ENCODE assay signal across 11 cellular contexts in genomic region chr20:63851548-63851943, GRCh38. TPM values are rescaled to one million over a fixed set of nuclear protein-coding genes. Genes with fewer than 3 reads are reported as not detected.
DNase-seq lines count a peak whose midpoint lies in the region; ATAC-seq, FAIRE-seq and TF ChIP-seq lines count a peak whose summit lies in the region.
"Not testable (repeated sequence)": the region's sequence is repeated elsewhere in the genome, so short reads cannot be mapped to it uniquely, and the experiment has no call there.
"Had no signal": no experiment of that assay in that cellular context is flagged by ENCODE, and none has a peak within 500 bp of the region (broad histone marks: within the 10 kb centered on the region; RNA-seq: fewer than 3 reads in every experiment).

No MANE protein-coding gene starts in this region.

- not testable (repeated sequence) for H3K27ac ChIP-seq in BLaER1; KMS-11; HepG2 (ENCODE audit: extremely low read length, insufficient read depth, low read length)

- not testable (repeated sequence) for DNase-seq in activated CD4-positive, alpha-beta T cell treated with anti-CD3 and anti-CD28 coated beads, Interleukin-2, amount 10 ng/mL, durations not matched to agents 24 days and 14 days; MCF 10A (ENCODE audit: unreplicated experiment); HepG2 (ENCODE audit: low spot score)

- not testable (repeated sequence) for TF ChIP-seq POLR2A in HepG2 (IDR thresholded peaks at IDR 0.05; ENCODE audit: insufficient read depth in 1 of 2, low read depth in 2 of 2, low read length in 2 of 2)

- not testable (repeated sequence) for TF ChIP-seq RAD21 in HepG2 (CRISPR knock-in tag; IDR thresholded peaks at IDR 0.05)

- peaks cover 65% of the 10 kb centered on the region for H3K4me1 ChIP-seq in BLaER1
- peaks cover 38% of the 10 kb centered on the region for H3K4me1 ChIP-seq in KMS-11 (ENCODE audit: low read depth, poor library complexity, severe bottlenecking)
- H3K4me1 ChIP-seq in HepG2 (ENCODE audit: insufficient read depth, low read length): peaks cover 52% of the 10 kb centered on the region

- not testable (repeated sequence) for H3K27me3 ChIP-seq in BLaER1; KMS-11 (ENCODE audit: insufficient read depth, low read depth)
- H3K27me3 ChIP-seq in HepG2 (ENCODE audit: control insufficient read depth in 1 of 2, insufficient read depth in 2 of 2, low read length in 2 of 2): peaks cover 3 to 16% of the 10 kb centered on the region in 2 experiments; a peak in 4 of 5 replicates

- TF ChIP-seq CTCF in KMS-11 (conservative IDR thresholded peaks at IDR 0.05; ENCODE audit: low read depth, low read length); MCF 10A (IDR thresholded peaks at IDR 0.05; ENCODE audit: unreplicated experiment); HepG2 (CRISPR knock-in tag; IDR thresholded peaks at IDR 0.05): not testable (repeated sequence)

- not testable (repeated sequence) for TF ChIP-seq EP300 in HepG2 (IDR thresholded peaks at IDR 0.05; ENCODE audit: low read depth in 2 of 2, low read length in 2 of 2); HepG2 (CRISPR knock-in tag; IDR thresholded peaks at IDR 0.05; ENCODE audit: borderline replicate concordance)

- not testable (repeated sequence) for H3K36me3 ChIP-seq in BLaER1; KMS-11 (ENCODE audit: insufficient read depth); HepG2 (replicated peaks in 1 of 2; ENCODE audit: control insufficient read depth in 1 of 2, insufficient read depth in 2 of 2, low read length in 2 of 2)

- not testable (repeated sequence) for ATAC-seq in HepG2; stimulated activated memory B cell treated with anti-CD40 and anti-IgM and Interleukin-4, amounts not matched to agents 10 μg/mL and 1 μg/mL and 100 μg/mL, for 72 hours

- not testable (repeated sequence) for BruUV-seq in MCF 10A (replicated peaks; lab: Mats Ljungman, UMichigan); HepG2 (replicated peaks; lab: Mats Ljungman, UMichigan)

- not testable (repeated sequence) for H4K20me1 ChIP-seq in BLaER1; KMS-11 (ENCODE audit: insufficient read depth); HepG2 (ENCODE audit: insufficient read depth, low read length)

- POLR2A ChIA-PET in MCF 10A (lab: Yijun Ruan, JAX): interaction anchor here (0.7 to 2.4 kb wide), 3 partner anchors 13 to 152 kb away, joined by 3 to 13 read pairs (median 3); partner anchors contain the start of gene TPD52L2
- POLR2A ChIA-PET in HepG2 (lab: Yijun Ruan, JAX): interaction anchor here (0.7 kb wide), 1 partner anchor 14 kb away, joined by 3 read pairs; the partner anchor contains the start of gene TPD52L2

- not testable (repeated sequence) for H3K4me3 ChIP-seq in BLaER1; KMS-11 (IDR thresholded peaks at IDR 0.05; ENCODE audit: insufficient read depth, low read depth, low read length); HepG2 (replicated peaks in 1 of 3; ENCODE audit: insufficient read depth in 1 of 3, low read depth in 2 of 3, low read length in 3 of 3)

- peaks cover 13% of the 10 kb centered on the region for H3K4me1 Mint-ChIP-seq in activated CD4-positive, alpha-beta T cell treated with anti-CD3 and anti-CD28 coated beads, Interleukin-2, amount 10 ng/mL, durations not matched to agents 24 days and 14 days
- not testable (repeated sequence) for H3K4me1 Mint-ChIP-seq in MCF 10A (ENCODE audit: insufficient read depth, unreplicated experiment)
- H3K4me1 Mint-ChIP-seq in stimulated activated memory B cell treated with anti-CD40 and anti-IgM and Interleukin-4, amounts not matched to agents 10 μg/mL and 1 μg/mL and 100 μg/mL, for 72 hours: peaks cover 28% of the 10 kb centered on the region

- FAIRE-seq in HepG2 (lab: Jason Lieb, UNC): not testable (repeated sequence)

- not testable (repeated sequence) for H3K79me2 ChIP-seq in KMS-11 (ENCODE audit: insufficient read depth, low read depth); HepG2 (ENCODE audit: insufficient read depth, low read length)

- in situ Hi-C loops in HepG2 (cut with HindIII; ENCODE audit: extremely low pct_ligation_motif_present, low pct_unique_long_range_greater_than_20kb): not testable (repeated sequence)

- H3K9ac ChIP-seq in BLaER1; KMS-11; HepG2 (ENCODE audit: insufficient read depth, low read depth, low read length): not testable (repeated sequence)

- intact Hi-C loops in activated CD4-positive, alpha-beta T cell treated with anti-CD3 and anti-CD28 coated beads, Interleukin-2, amount 10 ng/mL, durations not matched to agents 24 days and 14 days (cut with micrococcal nuclease); MCF 10A (cut with micrococcal nuclease); HepG2 (cut with micrococcal nuclease; ENCODE audit: unreplicated experiment): not testable (repeated sequence)

- H3K9me3 Mint-ChIP-seq in activated CD4-positive, alpha-beta T cell treated with anti-CD3 and anti-CD28 coated beads, Interleukin-2, amount 10 ng/mL, durations not matched to agents 24 days and 14 days; MCF 10A (ENCODE audit: unreplicated experiment); stimulated activated memory B cell treated with anti-CD40 and anti-IgM and Interleukin-4, amounts not matched to agents 10 μg/mL and 1 μg/mL and 100 μg/mL, for 72 hours: not testable (repeated sequence)

- H3K4me2 ChIP-seq in BLaER1: peak overlapping the region; percentile 43; the same call in 1 of the 2 replicates
- peak overlapping the region; percentile 60 for H3K4me2 ChIP-seq in KMS-11
- H3K4me2 ChIP-seq in HepG2 (ENCODE audit: low read depth, low read length): not testable (repeated sequence)

- not testable (repeated sequence) for H3K36me3 Mint-ChIP-seq in activated CD4-positive, alpha-beta T cell treated with anti-CD3 and anti-CD28 coated beads, Interleukin-2, amount 10 ng/mL, durations not matched to agents 24 days and 14 days (ENCODE audit: low read depth); stimulated activated memory B cell treated with anti-CD40 and anti-IgM and Interleukin-4, amounts not matched to agents 10 μg/mL and 1 μg/mL and 100 μg/mL, for 72 hours
- peaks cover 12% of the 10 kb centered on the region for H3K36me3 Mint-ChIP-seq in MCF 10A (ENCODE audit: insufficient read depth, unreplicated experiment)

- H3K9me3 ChIP-seq in BLaER1; HepG2 (ENCODE audit: low read length): not testable (repeated sequence)

- not testable (repeated sequence) for H2AFZ ChIP-seq in KMS-11 (ENCODE audit: low read depth); HepG2 (ENCODE audit: low read length)

- CTCF ChIA-PET in MCF 10A (lab: Yijun Ruan, JAX): interaction anchor here (0.7 kb wide), 2 partner anchors 11 to 76 kb away, joined by 4 to 5 read pairs; no protein-coding TSS in a partner anchor
- CTCF ChIA-PET in HepG2 (lab: Yijun Ruan, JAX; ENCODE audit: low intra/inter-chr PET ratio, low total read pairs): not testable (repeated sequence)

- 57% methylated on average over 14 of the region's 14 CpGs for WGBS in HepG2 (ENCODE audit: low lambda C conversion rate)

- peak overlapping the region; percentile 9 for H3K27ac Mint-ChIP-seq in activated CD4-positive, alpha-beta T cell treated with anti-CD3 and anti-CD28 coated beads, Interleukin-2, amount 10 ng/mL, durations not matched to agents 24 days and 14 days
- H3K27ac Mint-ChIP-seq in MCF 10A (ENCODE audit: low read depth, unreplicated experiment): peak overlapping the region; percentile 24
- peak overlapping the region; percentile 59 for H3K27ac Mint-ChIP-seq in stimulated activated memory B cell treated with anti-CD40 and anti-IgM and Interleukin-4, amounts not matched to agents 10 μg/mL and 1 μg/mL and 100 μg/mL, for 72 hours

- H3K27me3 Mint-ChIP-seq in activated CD4-positive, alpha-beta T cell treated with anti-CD3 and anti-CD28 coated beads, Interleukin-2, amount 10 ng/mL, durations not matched to agents 24 days and 14 days: not testable (repeated sequence)
- H3K27me3 Mint-ChIP-seq in MCF 10A (ENCODE audit: insufficient read depth, unreplicated experiment): peaks cover 13% of the 10 kb centered on the region
- peaks cover 33% of the 10 kb centered on the region for H3K27me3 Mint-ChIP-seq in stimulated activated memory B cell treated with anti-CD40 and anti-IgM and Interleukin-4, amounts not matched to agents 10 μg/mL and 1 μg/mL and 100 μg/mL, for 72 hours

- H3K4me3 Mint-ChIP-seq in activated CD4-positive, alpha-beta T cell treated with anti-CD3 and anti-CD28 coated beads, Interleukin-2, amount 10 ng/mL, durations not matched to agents 24 days and 14 days; MCF 10A (ENCODE audit: unreplicated experiment); stimulated activated memory B cell treated with anti-CD40 and anti-IgM and Interleukin-4, amounts not matched to agents 10 μg/mL and 1 μg/mL and 100 μg/mL, for 72 hours: not testable (repeated sequence)

RNA-seq across cellular contexts. Expression of gene ABHD16B, which starts 9.8 kb away (rescaled TPM):
- total RNA-seq in activated CD4-positive, alpha-beta T cell treated with anti-CD3 and anti-CD28 coated beads, Interleukin-2, amount 10 ng/mL, durations not matched to agents 24 days and 14 days: 0.19 TPM in 1 of 2 replicates, not detected in the other
- total RNA-seq in MCF 10A (2022) (not detected in 2 replicates), HepG2 (2016; rRNA removed; fragmentation: Illumina TruSeq; extraction: Trizol) (not detected in 2 replicates)
- total RNA-seq in HepG2 (2016; cell fraction: cytosol; rRNA removed; fragmentation: Illumina TruSeq; extraction: Trizol; ENCODE audit: low read depth): not detected in 2 replicates
- not detected in 2 replicates for total RNA-seq in HepG2 (2016; cell fraction: insoluble cytoplasmic fraction; rRNA removed; fragmentation: Illumina TruSeq; extraction: Trizol)
- total RNA-seq in HepG2 (2016; cell fraction: membrane; rRNA removed; fragmentation: Illumina TruSeq; extraction: Trizol): not detected in 2 replicates
- not detected in 2 replicates for total RNA-seq in HepG2 (2016; cell fraction: nucleus; rRNA removed; fragmentation: Illumina TruSeq; extraction: Trizol)
- not detected in 2 replicates for polyA plus RNA-seq in HepG2 (2011; rRNA removed)
- polyA plus RNA-seq in HepG2 (2011; cell fraction: cytosol; rRNA removed): not detected in 2 replicates
- polyA plus RNA-seq in HepG2 (2011; cell fraction: nucleus; rRNA removed): not detected in 2 replicates
- not detected in 2 replicates for polyA plus RNA-seq in HepG2 (2012)
- not detected in 2 replicates for polyA plus RNA-seq in HepG2 (2016; cell fraction: cytosol; fragmentation: Illumina TruSeq; extraction: Trizol; ENCODE audit: low read depth)
- polyA plus RNA-seq in HepG2 (2016; cell fraction: insoluble cytoplasmic fraction; fragmentation: Illumina TruSeq; extraction: Trizol; ENCODE audit: low read depth): not detected in 2 replicates
- not detected in 2 replicates for polyA plus RNA-seq in HepG2 (2016; cell fraction: membrane; fragmentation: Illumina TruSeq; extraction: Trizol; ENCODE audit: low read depth)
- polyA plus RNA-seq in HepG2 (2016; cell fraction: nucleus; fragmentation: Illumina TruSeq; extraction: Trizol; ENCODE audit: insufficient read depth, low read depth): not detected in 2 replicates
- polyA minus RNA-seq in HepG2 (2011; rRNA and poly(A)+ RNA removed; ENCODE audit: low replicate concordance): not detected in 2 replicates
- polyA minus RNA-seq in HepG2 (2011; cell fraction: cytosol; rRNA and poly(A)+ RNA removed): not detected in 2 replicates
- polyA minus RNA-seq in HepG2 (2011; cell fraction: nucleus; rRNA and poly(A)+ RNA removed): not detected in 2 replicates
- total RNA-seq: CD8-positive, alpha-beta T cell; H4; HT-29 had no signal
- polyA plus RNA-seq: A549, BJ had no signal

RNA-seq across cellular contexts. Expression of gene TPD52L2, which starts 13.5 kb away (rescaled TPM):
- 75.9 and 78.8 TPM in 2 replicates for total RNA-seq in activated CD4-positive, alpha-beta T cell treated with anti-CD3 and anti-CD28 coated beads, Interleukin-2, amount 10 ng/mL, durations not matched to agents 24 days and 14 days
- 174 and 175 TPM in 2 replicates for total RNA-seq in MCF 10A (2022)
- 156 and 187 TPM in 2 replicates for total RNA-seq in HepG2 (2016; rRNA removed; fragmentation: Illumina TruSeq; extraction: Trizol)
- 17.3 and 18.9 TPM in 2 replicates for total RNA-seq in HepG2 (2016; cell fraction: cytosol; rRNA removed; fragmentation: Illumina TruSeq; extraction: Trizol; ENCODE audit: low read depth)
- 159 and 183 TPM in 2 replicates for total RNA-seq in HepG2 (2016; cell fraction: insoluble cytoplasmic fraction; rRNA removed; fragmentation: Illumina TruSeq; extraction: Trizol)
- 68.0 and 74.8 TPM in 2 replicates for total RNA-seq in HepG2 (2016; cell fraction: membrane; rRNA removed; fragmentation: Illumina TruSeq; extraction: Trizol)
- 80.6 and 85.7 TPM in 2 replicates for total RNA-seq in HepG2 (2016; cell fraction: nucleus; rRNA removed; fragmentation: Illumina TruSeq; extraction: Trizol)
- 184 and 198 TPM in 2 replicates for polyA plus RNA-seq in HepG2 (2011; rRNA removed)
- 197 and 204 TPM in 2 replicates for polyA plus RNA-seq in HepG2 (2011; cell fraction: cytosol; rRNA removed)
- polyA plus RNA-seq in HepG2 (2011; cell fraction: nucleus; rRNA removed): 163 and 169 TPM in 2 replicates
- 96.3 and 115 TPM in 2 replicates for polyA plus RNA-seq in HepG2 (2012)
- 18.7 and 19.4 TPM in 2 replicates for polyA plus RNA-seq in HepG2 (2016; cell fraction: cytosol; fragmentation: Illumina TruSeq; extraction: Trizol; ENCODE audit: low read depth)
- polyA plus RNA-seq in HepG2 (2016; cell fraction: insoluble cytoplasmic fraction; fragmentation: Illumina TruSeq; extraction: Trizol; ENCODE audit: low read depth): 188 and 207 TPM in 2 replicates
- 59.6 and 59.7 TPM in 2 replicates for polyA plus RNA-seq in HepG2 (2016; cell fraction: membrane; fragmentation: Illumina TruSeq; extraction: Trizol; ENCODE audit: low read depth)
- 162 and 173 TPM in 2 replicates for polyA plus RNA-seq in HepG2 (2016; cell fraction: nucleus; fragmentation: Illumina TruSeq; extraction: Trizol; ENCODE audit: insufficient read depth, low read depth)
- 128 and 150 TPM in 2 replicates for polyA minus RNA-seq in HepG2 (2011; rRNA and poly(A)+ RNA removed; ENCODE audit: low replicate concordance)
- 114 and 118 TPM in 2 replicates for polyA minus RNA-seq in HepG2 (2011; cell fraction: cytosol; rRNA and poly(A)+ RNA removed)
- 47.3 and 56.6 TPM in 2 replicates for polyA minus RNA-seq in HepG2 (2011; cell fraction: nucleus; rRNA and poly(A)+ RNA removed)

RNA-seq across cellular contexts. Expression of gene ZBTB46, which starts 20.5 kb away (rescaled TPM):
- 0.84 and 1.0 TPM in 2 replicates for total RNA-seq in activated CD4-positive, alpha-beta T cell treated with anti-CD3 and anti-CD28 coated beads, Interleukin-2, amount 10 ng/mL, durations not matched to agents 24 days and 14 days
- total RNA-seq in MCF 10A (2022) (0.63 and 0.71 TPM in 2 replicates), HepG2 (2016; rRNA removed; fragmentation: Illumina TruSeq; extraction: Trizol) (10.9 and 13.5 TPM in 2 replicates)
- 74.9 and 80.6 TPM in 2 replicates for total RNA-seq in HepG2 (2016; cell fraction: cytosol; rRNA removed; fragmentation: Illumina TruSeq; extraction: Trizol; ENCODE audit: low read depth)
- 10.9 and 15.4 TPM in 2 replicates for total RNA-seq in HepG2 (2016; cell fraction: insoluble cytoplasmic fraction; rRNA removed; fragmentation: Illumina TruSeq; extraction: Trizol)
- total RNA-seq in HepG2 (2016; cell fraction: membrane; rRNA removed; fragmentation: Illumina TruSeq; extraction: Trizol): 51.8 and 55.2 TPM in 2 replicates
- total RNA-seq in HepG2 (2016; cell fraction: nucleus; rRNA removed; fragmentation: Illumina TruSeq; extraction: Trizol): 8.7 and 9.2 TPM in 2 replicates
- 1.6 and 2.7 TPM in 2 replicates for polyA plus RNA-seq in HepG2 (2011; rRNA removed)
- polyA plus RNA-seq in HepG2 (2011; cell fraction: cytosol; rRNA removed): 1.6 and 2.0 TPM in 2 replicates
- polyA plus RNA-seq in HepG2 (2011; cell fraction: nucleus; rRNA removed): 7.2 and 7.6 TPM in 2 replicates
- 3.8 and 5.3 TPM in 2 replicates for polyA plus RNA-seq in HepG2 (2012)
- polyA plus RNA-seq in HepG2 (2016; cell fraction: cytosol; fragmentation: Illumina TruSeq; extraction: Trizol; ENCODE audit: low read depth): 0.45 and 0.85 TPM in 2 replicates
- polyA plus RNA-seq in HepG2 (2016; cell fraction: insoluble cytoplasmic fraction; fragmentation: Illumina TruSeq; extraction: Trizol; ENCODE audit: low read depth): 3.9 and 4.2 TPM in 2 replicates
- 1.4 and 1.5 TPM in 2 replicates for polyA plus RNA-seq in HepG2 (2016; cell fraction: membrane; fragmentation: Illumina TruSeq; extraction: Trizol; ENCODE audit: low read depth)
- polyA plus RNA-seq in HepG2 (2016; cell fraction: nucleus; fragmentation: Illumina TruSeq; extraction: Trizol; ENCODE audit: insufficient read depth, low read depth): 7.1 and 7.5 TPM in 2 replicates
- polyA minus RNA-seq in HepG2 (2011; rRNA and poly(A)+ RNA removed; ENCODE audit: low replicate concordance): 18.8 and 33.6 TPM in 2 replicates
- polyA minus RNA-seq in HepG2 (2011; cell fraction: cytosol; rRNA and poly(A)+ RNA removed): 8.3 and 9.0 TPM in 2 replicates
- 5.4 and 9.1 TPM in 2 replicates for polyA minus RNA-seq in HepG2 (2011; cell fraction: nucleus; rRNA and poly(A)+ RNA removed)
- total RNA-seq: CD8-positive, alpha-beta T cell had no signal

RNA-seq across cellular contexts. Expression of gene DNAJC5, which starts 43.4 kb away (rescaled TPM):
- 42.3 and 43.1 TPM in 2 replicates for total RNA-seq in activated CD4-positive, alpha-beta T cell treated with anti-CD3 and anti-CD28 coated beads, Interleukin-2, amount 10 ng/mL, durations not matched to agents 24 days and 14 days
- total RNA-seq in MCF 10A (2022): 38.1 and 45.0 TPM in 2 replicates
- 54.3 and 64.5 TPM in 2 replicates for total RNA-seq in HepG2 (2016; rRNA removed; fragmentation: Illumina TruSeq; extraction: Trizol)
- 11.9 and 12.0 TPM in 2 replicates for total RNA-seq in HepG2 (2016; cell fraction: cytosol; rRNA removed; fragmentation: Illumina TruSeq; extraction: Trizol; ENCODE audit: low read depth)
- total RNA-seq in HepG2 (2016; cell fraction: insoluble cytoplasmic fraction; rRNA removed; fragmentation: Illumina TruSeq; extraction: Trizol): 48.4 and 65.4 TPM in 2 replicates
- total RNA-seq in HepG2 (2016; cell fraction: membrane; rRNA removed; fragmentation: Illumina TruSeq; extraction: Trizol): 20.9 and 21.3 TPM in 2 replicates
- total RNA-seq in HepG2 (2016; cell fraction: nucleus; rRNA removed; fragmentation: Illumina TruSeq; extraction: Trizol): 36.9 and 44.3 TPM in 2 replicates
- polyA plus RNA-seq in HepG2 (2011; rRNA removed): 42.8 and 51.8 TPM in 2 replicates
- polyA plus RNA-seq in HepG2 (2011; cell fraction: cytosol; rRNA removed): 50.7 and 53.5 TPM in 2 replicates
- 53.1 and 56.7 TPM in 2 replicates for polyA plus RNA-seq in HepG2 (2011; cell fraction: nucleus; rRNA removed)
- polyA plus RNA-seq in HepG2 (2012): 35.9 and 42.1 TPM in 2 replicates
- polyA plus RNA-seq in HepG2 (2016; cell fraction: cytosol; fragmentation: Illumina TruSeq; extraction: Trizol; ENCODE audit: low read depth): 6.9 and 7.7 TPM in 2 replicates
- polyA plus RNA-seq in HepG2 (2016; cell fraction: insoluble cytoplasmic fraction; fragmentation: Illumina TruSeq; extraction: Trizol; ENCODE audit: low read depth): 37.7 and 43.6 TPM in 2 replicates
- 11.5 and 11.7 TPM in 2 replicates for polyA plus RNA-seq in HepG2 (2016; cell fraction: membrane; fragmentation: Illumina TruSeq; extraction: Trizol; ENCODE audit: low read depth)
- 52.1 and 53.7 TPM in 2 replicates for polyA plus RNA-seq in HepG2 (2016; cell fraction: nucleus; fragmentation: Illumina TruSeq; extraction: Trizol; ENCODE audit: insufficient read depth, low read depth)
- 45.9 and 137 TPM in 2 replicates for polyA minus RNA-seq in HepG2 (2011; rRNA and poly(A)+ RNA removed; ENCODE audit: low replicate concordance)
- 49.8 and 50.2 TPM in 2 replicates for polyA minus RNA-seq in HepG2 (2011; cell fraction: cytosol; rRNA and poly(A)+ RNA removed)
- 27.8 and 28.3 TPM in 2 replicates for polyA minus RNA-seq in HepG2 (2011; cell fraction: nucleus; rRNA and poly(A)+ RNA removed)

Comparison
In these comparisons a context has a peak if more than half of its experiments do, and no peak if none do; other contexts are left out.
1. H3K27ac Mint-ChIP-seq: peak in every context shown above with its lines; median percentile 59 in stimulated activated memory B cell treated with anti-CD40 and anti-IgM and Interleukin-4, amounts not matched to agents 10 μg/mL and 1 μg/mL and 100 μg/mL, for 72 hours; 24 in MCF 10A; 9 in activated CD4-positive, alpha-beta T cell treated with anti-CD3 and anti-CD28 coated beads, Interleukin-2, amount 10 ng/mL, durations not matched to agents 24 days and 14 days.